1 cellular context compared by ENCODE assay signal in the genomic region with DNA sequence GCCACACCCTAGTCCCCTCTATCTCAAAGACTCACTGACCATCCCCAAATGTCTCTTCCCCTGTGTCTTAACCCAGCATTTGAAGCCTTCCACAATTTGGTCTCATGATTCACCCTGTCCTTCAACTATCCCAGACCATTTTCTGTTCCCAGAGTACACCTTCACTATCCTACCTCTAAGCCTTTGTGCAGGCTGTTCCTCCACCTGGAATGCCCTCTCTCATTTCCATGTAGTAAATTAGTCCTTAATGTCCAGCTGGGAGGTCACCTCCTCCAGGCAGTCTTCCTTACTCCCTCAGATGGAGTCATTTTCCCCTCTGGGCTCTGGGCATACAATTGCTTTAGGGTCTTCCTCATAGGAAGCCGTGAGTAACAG.
A peak's percentile ranks its signal among the peaks of the same experiment; 100 is the strongest.
TF ChIP-seq lines count a peak whose summit lies in the region.

No MANE protein-coding gene starts in this region.

TF ChIP-seq in HepG2, 621 proteins besides CTCF, POLR2A, EP300 and RAD21:
- TF ChIP-seq ZFP36 (IDR thresholded peaks at IDR 0.05; ENCODE audit: borderline replicate concordance, low read depth, low read length, partially characterized antibody): peak; percentile 39
- TF ChIP-seq ZFP62 (CRISPR knock-in tag; IDR thresholded peaks at IDR 0.05): no peak
